In the genomic region with DNA sequence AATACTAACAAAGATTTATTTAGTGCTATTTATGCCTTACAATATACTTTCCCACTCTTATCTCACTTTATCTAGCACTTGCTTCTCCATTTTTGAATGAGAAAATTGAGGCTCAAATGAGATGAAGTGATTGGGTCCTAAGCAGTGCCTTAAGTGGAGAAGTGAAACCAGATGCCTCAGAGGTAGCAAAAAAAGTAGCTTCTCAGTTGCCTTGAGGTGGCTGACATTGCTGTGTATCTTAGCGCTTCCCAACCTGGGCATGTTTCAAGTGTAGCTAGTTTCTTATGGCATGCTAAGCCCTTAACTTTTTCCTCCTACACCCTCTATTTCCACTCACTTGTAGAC, we compare ENCODE assay signal across 13 cellular contexts.
DNase-seq lines count a peak whose midpoint lies in the region; ATAC-seq, FAIRE-seq and TF ChIP-seq lines count a peak whose summit lies in the region.
"Had no signal": no experiment of that assay in that cellular context is flagged by ENCODE, and none has a peak within 500 bp of the region (broad histone marks: within the 10 kb centered on the region; RNA-seq: fewer than 3 reads in every experiment).

No MANE protein-coding gene starts in this region.

- H3K4me1 ChIP-seq in GM12878 (ENCODE audit: control insufficient read depth, insufficient read depth, low read length): peaks cover 3% of the 10 kb centered on the region; the same call in 1 of the 2 replicates

- POLR2A ChIA-PET in GM12878 (lab: Charles Lee): interaction anchor here (0.9 to 6.5 kb wide), 3 partner anchors 33 to 48 kb away, joined by 4 to 64 read pairs (median 4); no protein-coding TSS in a partner anchor

- no peak for TF ChIP-seq CTCF in GM12878 (IDR thresholded peaks at IDR 0.05 in 2 of 3, conservative IDR thresholded peaks at IDR 0.05 in 1 of 3; ENCODE audit: control insufficient read depth in 2 of 3, extremely low read depth in 1 of 3, insufficient read depth in 1 of 3, low read depth in 3 of 3, low read length in 3 of 3)

- DNase-seq in GM12878 (ENCODE audit: low read depth, low spot score) (peak; percentile 9), RCC 7860 (ENCODE audit: low spot score) (no peak), DMS79 (lab: John Stamatoyannopoulos, UW) (no peak)
- DNase-seq in stimulated activated CD4-positive, alpha-beta T cell treated with anti-CD3 and anti-CD28 coated beads, Interleukin-2, amount 100 ng/mL, for 48 hours: no peak
- DNase-seq: activated CD4-positive, alpha-beta T cell treated with anti-CD3 and anti-CD28 coated beads for 4 hours; KG1; SIG-M5; stimulated activated CD8-positive, alpha-beta memory T cell treated with anti-CD3 and anti-CD28 coated beads, Interleukin-4, amount 100 ng/mL, for 48 hours had no signal

- H4K20me1 ChIP-seq in GM12878 (ENCODE audit: control insufficient read depth, insufficient read depth): no peaks in the 10 kb centered on the region

- intact Hi-C loops in GM12878 (cut with micrococcal nuclease; ENCODE audit: unreplicated experiment): no loop called here

- in situ Hi-C loops in GM12878 (cut with MboI): no loop called here

- no peak for TF ChIP-seq POLR2A in GM12878 (IDR thresholded peaks at IDR 0.05; ENCODE audit: low read depth, low read length)

- no peak overlapping the region for H3K4me2 ChIP-seq in GM12878 (ENCODE audit: control insufficient read depth, insufficient read depth)

- SMC1A ChIA-PET in GM12878 (lab: Charles Lee; ENCODE audit: uncharacterized antibody, unreplicated experiment): interaction anchor here (0.7 to 17.8 kb wide), 9 partner anchors 8 to 107 kb away, joined by 3 to 258 read pairs (median 10); no protein-coding TSS in a partner anchor

- H3K27ac ChIP-seq in GM12878 (ENCODE audit: control insufficient read depth, insufficient read depth): no peak overlapping the region
- H3K27ac ChIP-seq: thoracic aorta had no signal

- H3K27me3 ChIP-seq in GM12878 (replicated peaks in 1 of 2; ENCODE audit: control insufficient read depth in 2 of 2, insufficient read depth in 2 of 2, low read length in 1 of 2): no peaks in the 10 kb centered on the region; a peak in 1 of 4 replicates

- H3K4me3 ChIP-seq in GM12878: no peak overlapping the region
- H3K4me3 ChIP-seq: thoracic aorta had no signal

- no peak overlapping the region for H3K9ac ChIP-seq in GM12878 (ENCODE audit: control insufficient read depth, insufficient read depth, low read length)

- no peaks in the 10 kb centered on the region for H3K79me2 ChIP-seq in GM12878 (ENCODE audit: control insufficient read depth, insufficient read depth, low read length)

- RAD21 ChIA-PET in GM12878 (lab: Charles Lee; ENCODE audit: unreplicated experiment): interaction anchor here (0.8 to 11.6 kb wide), 9 partner anchors 8 to 138 kb away, joined by 3 to 202 read pairs (median 3); no protein-coding TSS in a partner anchor

- CTCF ChIA-PET in GM12878 (lab: Yijun Ruan, JAX): interaction anchor here (0.7 to 13.7 kb wide), 12 partner anchors 8 to 391 kb away, joined by 3 to 164 read pairs (median 6); partner anchors contain the start of gene OMA1

- no peak for TF ChIP-seq RAD21 in GM12878 (IDR thresholded peaks at IDR 0.05; ENCODE audit: insufficient read depth, low read depth, low read length)

- no peak for TF ChIP-seq EP300 in GM12878 (IDR thresholded peaks at IDR 0.05; ENCODE audit: borderline replicate concordance in 1 of 2, control insufficient read depth in 1 of 2, low read depth in 2 of 2, low read length in 2 of 2)

- no peaks in the 10 kb centered on the region for H3K36me3 ChIP-seq in GM12878 (ENCODE audit: control insufficient read depth in 2 of 2, insufficient read depth in 2 of 2, low read length in 1 of 2)
- H3K36me3 ChIP-seq: thoracic aorta had no signal

- FAIRE-seq in GM12878 (lab: Jason Lieb, UNC) (no peak), RCC 7860 (lab: Jason Lieb, UNC) (no peak)

- H2AFZ ChIP-seq in GM12878 (ENCODE audit: control insufficient read depth, low read depth, low read length): no peak overlapping the region

- ATAC-seq in GM18868 (IDR thresholded peaks at IDR 0.05; ENCODE audit: unreplicated experiment): peak; percentile 89
- ATAC-seq in GM21723 (IDR thresholded peaks at IDR 0.05; ENCODE audit: unreplicated experiment): peak; percentile 87
- ATAC-seq in HG03196 (IDR thresholded peaks at IDR 0.05; ENCODE audit: unreplicated experiment): peak; percentile 67
- ATAC-seq in GM12878: peak; percentile 85
- no peak for ATAC-seq in GM21515 (IDR thresholded peaks at IDR 0.05; ENCODE audit: unreplicated experiment)

- no TSS peak for BruUV-seq in GM12878 (replicated peaks; lab: Mats Ljungman, UMichigan)

- H3K9me3 ChIP-seq in GM12878 (replicated peaks; ENCODE audit: control insufficient read depth, insufficient read depth, low read length): no peaks in the 10 kb centered on the region
- H3K9me3 ChIP-seq: thoracic aorta had no signal

- WGBS in GM12878 (ENCODE audit: insufficient coverage, insufficient replicate concordance, low lambda C conversion rate, missing lambda C conversion rate): 89% methylated on average over 1 of the region's 1 CpG

TF ChIP-seq in GM12878, 131 proteins besides CTCF, POLR2A, EP300 and RAD21 (continues in another document):
- TF ChIP-seq NRF1 (conservative IDR thresholded peaks at IDR 0.05; ENCODE audit: low read depth, low read length) (no peak), ATF3 (IDR thresholded peaks at IDR 0.05; ENCODE audit: borderline replicate concordance, extremely low read depth, low read depth, low read length) (no peak), CHD2 (IDR thresholded peaks at IDR 0.05; ENCODE audit: borderline replicate concordance, low read depth, low read length) (no peak), STAT1 (conservative IDR thresholded peaks at IDR 0.05) (no peak), ZNF24 (IDR thresholded peaks at IDR 0.05) (peak; percentile 69), ZNF687 (IDR thresholded peaks at IDR 0.05) (peak; percentile 79), FOS (IDR thresholded peaks at IDR 0.05; ENCODE audit: borderline replicate concordance, extremely low read depth, insufficient read length) (no peak), HDAC2 (IDR thresholded peaks at IDR 0.05) (no peak)
- TF ChIP-seq, protein P1, sequence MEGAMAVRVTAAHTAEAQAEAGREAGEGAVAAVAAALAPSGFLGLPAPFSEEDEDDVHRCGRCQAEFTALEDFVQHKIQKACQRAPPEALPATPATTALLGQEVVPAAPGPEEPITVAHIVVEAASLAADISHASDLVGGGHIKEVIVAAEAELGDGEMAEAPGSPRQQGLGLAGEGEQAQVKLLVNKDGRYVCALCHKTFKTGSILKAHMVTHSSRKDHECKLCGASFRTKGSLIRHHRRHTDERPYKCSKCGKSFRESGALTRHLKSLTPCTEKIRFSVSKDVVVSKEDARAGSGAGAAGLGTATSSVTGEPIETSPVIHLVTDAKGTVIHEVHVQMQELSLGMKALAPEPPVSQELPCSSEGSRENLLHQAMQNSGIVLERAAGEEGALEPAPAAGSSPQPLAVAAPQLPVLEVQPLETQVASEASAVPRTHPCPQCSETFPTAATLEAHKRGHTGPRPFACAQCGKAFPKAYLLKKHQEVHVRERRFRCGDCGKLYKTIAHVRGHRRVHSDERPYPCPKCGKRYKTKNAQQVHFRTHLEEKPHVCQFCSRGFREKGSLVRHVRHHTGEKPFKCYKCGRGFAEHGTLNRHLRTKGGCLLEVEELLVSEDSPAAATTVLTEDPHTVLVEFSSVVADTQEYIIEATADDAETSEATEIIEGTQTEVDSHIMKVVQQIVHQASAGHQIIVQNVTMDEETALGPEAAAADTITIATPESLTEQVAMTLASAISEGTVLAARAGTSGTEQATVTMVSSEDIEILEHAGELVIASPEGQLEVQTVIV (IDR thresholded peaks at IDR 0.05; ENCODE audit: borderline replicate concordance, partially characterized antibody): no peak
